Comparison of ENCODE assay signal across 18 cellular contexts in the genomic region with DNA sequence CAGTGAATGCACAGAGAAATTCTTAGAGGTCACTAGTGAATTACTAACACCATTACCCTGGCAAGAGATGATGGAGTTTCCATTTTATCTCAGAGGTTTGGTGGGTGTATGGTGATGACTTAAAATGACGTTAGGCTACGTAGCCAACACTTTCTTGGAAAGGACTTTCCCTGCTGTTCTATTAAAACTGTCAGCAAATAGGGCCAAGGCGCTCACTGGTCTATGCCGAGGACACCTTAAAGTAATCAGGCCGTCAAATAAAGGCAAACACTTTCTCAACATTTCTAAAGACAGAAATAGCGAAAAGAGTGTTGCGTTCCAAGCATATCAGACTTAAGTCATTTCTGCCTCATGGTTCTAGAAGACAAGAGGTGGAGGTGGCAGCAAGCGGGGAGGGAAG.
DNase-seq lines count a peak whose midpoint lies in the region; TF ChIP-seq lines count a peak whose summit lies in the region.
"Had no signal": no experiment of that assay in that cellular context is flagged by ENCODE, and none has a peak within 500 bp of the region (broad histone marks: within the 10 kb centered on the region; RNA-seq: fewer than 3 reads in every experiment).

No MANE protein-coding gene starts in this region.

- no peaks in the 10 kb centered on the region for H3K27me3 ChIP-seq in AG04450 (ENCODE audit: control insufficient read depth, insufficient read depth, low read length)
- H3K27me3 ChIP-seq in brain microvascular endothelial cell (replicated peaks): no peaks in the 10 kb centered on the region
- H3K27me3 ChIP-seq in muscle layer of colon (ENCODE audit: control insufficient read depth in 1 of 2, insufficient read depth in 2 of 2, low read length in 2 of 2): no peaks in the 10 kb centered on the region
- H3K27me3 ChIP-seq in smooth muscle cell (ENCODE audit: low read depth): no peaks in the 10 kb centered on the region
- H3K27me3 ChIP-seq: BLaER1 treated with 17β-estradiol and CSF1 and Interleukin-3, amounts not matched to agents 10 nM and 100 nM had no signal

- TF ChIP-seq CTCF in AG04450 (IDR thresholded peaks at IDR 0.05; ENCODE audit: low read depth, low read length) (no peak), brain microvascular endothelial cell (IDR thresholded peaks at IDR 0.05; ENCODE audit: low read depth, low read length, missing control alignments) (no peak), smooth muscle cell (IDR thresholded peaks at IDR 0.05; ENCODE audit: borderline replicate concordance, insufficient read depth, poor library complexity, severe bottlenecking) (no peak), GM10266 (IDR thresholded peaks at IDR 0.05; ENCODE audit: control insufficient read depth, insufficient read depth, low read depth, missing control alignments) (no peak)

- H3K36me3 ChIP-seq in brain microvascular endothelial cell (replicated peaks): no peaks in the 10 kb centered on the region
- no peaks in the 10 kb centered on the region for H3K36me3 ChIP-seq in muscle layer of colon (ENCODE audit: insufficient read depth, low read length)
- no peaks in the 10 kb centered on the region for H3K36me3 ChIP-seq in smooth muscle cell (ENCODE audit: low read depth)

- H2AFZ ChIP-seq in smooth muscle cell (ENCODE audit: low read depth): no peak overlapping the region

- H4K20me1 ChIP-seq in smooth muscle cell (ENCODE audit: low read depth): peaks cover 11% of the 10 kb centered on the region

- 86% methylated on average over 8 of the region's 8 CpGs for WGBS in smooth muscle cell (ENCODE audit: low lambda C conversion rate)

- DNase-seq in AG04450 (ENCODE audit: low read depth, low spot score) (no peak), brain microvascular endothelial cell (no peak), smooth muscle cell (lab: John Stamatoyannopoulos, UW; ENCODE audit: unreplicated experiment) (no peak), NCI-H1092 treated with DMSO at 0.1 percent for 48 hours (lab: John Stamatoyannopoulos, UW) (no peak), GM10266 (ENCODE audit: extremely low spot score) (no peak), DMS 273 treated with DMSO at 0.1 percent for 48 hours (lab: John Stamatoyannopoulos, UW) (no peak)
- DNase-seq in activated CD4-positive, alpha-beta T cell treated with anti-CD3 and anti-CD28 coated beads for 4 hours: no peak
- DNase-seq: CD8-positive, alpha-beta memory T cell; DND-41; KBM-7; MV-4-11; NCI-H1436 treated with DMSO at 0.1 percent for 48 hours; NCI-H2029 treated with DMSO at 0.1 percent for 48 hours; NCI-H2171 treated with DMSO at 0.1 percent for 48 hours; NCI-H446 treated with DMSO at 0.1 percent for 48 hours; NCI-H748 treated with DMSO at 0.1 percent for 48 hours had no signal

- H3K27ac ChIP-seq in AG04450 (ENCODE audit: low read depth, low read length) (peak overlapping the region; percentile 58), brain microvascular endothelial cell (peak overlapping the region; percentile 79), muscle layer of colon (ENCODE audit: low read depth, low read length) (peak overlapping the region; percentile 61), smooth muscle cell (ENCODE audit: low read depth) (peak overlapping the region; percentile 40)
- H3K27ac ChIP-seq: BLaER1 treated with 17β-estradiol and CSF1 and Interleukin-3, amounts not matched to agents 10 nM and 100 nM had no signal

- H3K9me3 ChIP-seq in AG04450 (ENCODE audit: control insufficient read depth, insufficient read depth, low read length): no peaks in the 10 kb centered on the region
- H3K9me3 ChIP-seq in muscle layer of colon (ENCODE audit: low read length): no peaks in the 10 kb centered on the region
- H3K9me3 ChIP-seq in smooth muscle cell (replicated peaks; ENCODE audit: low read depth): no peaks in the 10 kb centered on the region

- CTCF ChIA-PET in AG04450 (lab: Charles Lee): interaction anchor here (0.6 kb wide), 1 partner anchor 269 kb away, joined by 3 read pairs; no protein-coding TSS in a partner anchor

- H3K4me2 ChIP-seq in smooth muscle cell: no peak overlapping the region
- H3K4me2 ChIP-seq: BLaER1 treated with 17β-estradiol and CSF1 and Interleukin-3, amounts not matched to agents 10 nM and 100 nM had no signal

- H3K4me3 ChIP-seq in AG04450 (ENCODE audit: low read depth, low read length) (no peak overlapping the region), brain microvascular endothelial cell (ENCODE audit: low read depth, low read length) (no peak overlapping the region), muscle layer of colon (ENCODE audit: low read depth in 1 of 2, low read length in 2 of 2) (peak overlapping the region in 1 of 2 donors; percentile 26), smooth muscle cell (no peak overlapping the region)
- H3K4me3 ChIP-seq: BLaER1 treated with 17β-estradiol and CSF1 and Interleukin-3, amounts not matched to agents 10 nM and 100 nM had no signal

- H3K4me1 ChIP-seq in muscle layer of colon (ENCODE audit: insufficient read depth, low read length) (peaks cover 48% of the 10 kb centered on the region), smooth muscle cell (ENCODE audit: low read depth) (no peaks in the 10 kb centered on the region)

- peaks cover 3% of the 10 kb centered on the region for H3F3A ChIP-seq in smooth muscle cell (ENCODE audit: low read depth)

- in situ Hi-C loops in brain microvascular endothelial cell (cut with HindIII; ENCODE audit: low pct_ligation_motif_present, low sequenced_read_pairs): no loop called here

- H3K9ac ChIP-seq in muscle layer of colon (ENCODE audit: low read length): no peak overlapping the region
- H3K9ac ChIP-seq in smooth muscle cell (ENCODE audit: low read depth): no peak overlapping the region
- H3K9ac ChIP-seq: BLaER1 treated with 17β-estradiol and CSF1 and Interleukin-3, amounts not matched to agents 10 nM and 100 nM had no signal

- H3K79me2 ChIP-seq in smooth muscle cell (ENCODE audit: low read depth): peaks cover 4% of the 10 kb centered on the region

- POLR2A ChIA-PET in AG04450 (lab: Yijun Ruan, JAX): no interaction called here
